Comparison of ENCODE assay signal across 9 cellular contexts in the genomic region with DNA sequence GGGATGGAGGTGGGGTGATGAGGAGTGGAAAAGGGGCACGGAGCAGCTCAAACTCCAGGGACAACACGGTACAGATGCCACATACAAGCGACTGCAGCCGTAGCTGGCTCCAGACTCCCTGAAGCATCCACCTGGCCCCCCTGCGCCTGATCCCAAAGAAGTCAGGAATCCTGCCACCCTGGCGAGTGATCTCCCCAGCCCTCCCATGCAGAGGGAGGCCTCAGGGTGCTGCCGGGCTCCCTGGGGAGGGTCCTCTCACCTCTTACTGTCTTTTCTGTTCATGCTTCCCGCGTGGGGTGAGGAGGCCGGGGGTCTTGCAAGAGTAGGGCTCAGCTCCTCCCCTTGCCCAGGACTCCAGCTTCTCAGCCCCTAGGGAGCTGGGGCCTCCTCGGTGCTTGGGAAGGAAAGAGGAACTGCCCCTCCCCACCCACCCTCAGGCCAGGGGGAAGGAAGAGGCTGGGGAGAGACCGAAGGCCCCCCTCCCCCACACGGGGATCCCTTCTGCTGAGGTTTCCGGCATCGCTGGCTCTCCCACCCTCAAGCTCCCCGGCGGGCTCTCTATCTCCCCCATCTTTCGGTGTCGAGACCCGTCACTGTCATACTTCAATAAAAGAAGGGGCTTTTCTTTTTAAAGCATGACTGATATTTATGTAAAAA. TPM values are rescaled to one million over a fixed set of nuclear protein-coding genes. Genes with fewer than 3 reads are reported as not detected.
DNase-seq lines count a peak whose midpoint lies in the region; ATAC-seq and TF ChIP-seq lines count a peak whose summit lies in the region.
"Had no signal": no experiment of that assay in that cellular context is flagged by ENCODE, and none has a peak within 500 bp of the region (broad histone marks: within the 10 kb centered on the region; RNA-seq: fewer than 3 reads in every experiment).

A gene with protein sequence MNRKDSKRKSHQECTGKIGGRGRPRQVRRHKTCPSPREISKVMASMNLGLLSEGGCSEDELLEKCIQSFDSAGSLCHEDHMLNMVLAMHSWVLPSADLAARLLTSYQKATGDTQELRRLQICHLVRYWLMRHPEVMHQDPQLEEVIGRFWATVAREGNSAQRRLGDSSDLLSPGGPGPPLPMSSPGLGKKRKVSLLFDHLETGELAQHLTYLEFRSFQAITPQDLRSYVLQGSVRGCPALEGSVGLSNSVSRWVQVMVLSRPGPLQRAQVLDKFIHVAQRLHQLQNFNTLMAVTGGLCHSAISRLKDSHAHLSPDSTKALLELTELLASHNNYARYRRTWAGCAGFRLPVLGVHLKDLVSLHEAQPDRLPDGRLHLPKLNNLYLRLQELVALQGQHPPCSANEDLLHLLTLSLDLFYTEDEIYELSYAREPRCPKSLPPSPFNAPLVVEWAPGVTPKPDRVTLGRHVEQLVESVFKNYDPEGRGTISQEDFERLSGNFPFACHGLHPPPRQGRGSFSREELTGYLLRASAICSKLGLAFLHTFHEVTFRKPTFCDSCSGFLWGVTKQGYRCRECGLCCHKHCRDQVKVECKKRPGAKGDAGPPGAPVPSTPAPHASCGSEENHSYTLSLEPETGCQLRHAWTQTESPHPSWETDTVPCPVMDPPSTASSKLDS (minus strand): TSS at position 410 of the 657 bp plus-strand sequence. CDS start 128 bp downstream, at position 282.

- peaks cover 6% of the 10 kb centered on the region for H3K27me3 Mint-ChIP-seq in activated CD8-positive, alpha-beta memory T cell treated with anti-CD3 and anti-CD28 coated beads, Interleukin-2, amount 10 ng/mL, durations not matched to agents 7 days and 5 days

- TF ChIP-seq CTCF in right lobe of liver (IDR thresholded peaks at IDR 0.05), result no peak
- TF ChIP-seq CTCF in stomach (IDR thresholded peaks at IDR 0.05), result no peak
- TF ChIP-seq CTCF in brain microvascular endothelial cell (IDR thresholded peaks at IDR 0.05; ENCODE audit: low read depth, low read length, missing control alignments), result no peak

- H3K27me3 ChIP-seq in right lobe of liver (no peaks in the 10 kb centered on the region), stomach (peaks cover 0 to 64% (median 9%) of the 10 kb centered on the region in 3 donors), brain microvascular endothelial cell (replicated peaks) (peaks cover 2% of the 10 kb centered on the region)

- peak within 1 kb of the TSS; percentile 10 for H3K4me3 Mint-ChIP-seq in activated CD8-positive, alpha-beta memory T cell treated with anti-CD3 and anti-CD28 coated beads, Interleukin-2, amount 10 ng/mL, durations not matched to agents 7 days and 5 days

- peak within 1 kb of the TSS; percentile 42 for H3K27ac Mint-ChIP-seq in activated CD8-positive, alpha-beta memory T cell treated with anti-CD3 and anti-CD28 coated beads, Interleukin-2, amount 10 ng/mL, durations not matched to agents 7 days and 5 days

- no peaks in the 10 kb centered on the region for H3K9me3 Mint-ChIP-seq in activated CD8-positive, alpha-beta memory T cell treated with anti-CD3 and anti-CD28 coated beads, Interleukin-2, amount 10 ng/mL, durations not matched to agents 7 days and 5 days (ENCODE audit: low read depth)

- DNase-seq in activated CD8-positive, alpha-beta memory T cell treated with anti-CD3 and anti-CD28 coated beads, Interleukin-2, amount 10 ng/mL, durations not matched to agents 7 days and 5 days, result peak; percentile 58
- no peak for DNase-seq in activated CD8-positive, alpha-beta memory T cell treated with anti-CD3 and anti-CD28 coated beads, Interleukin-2, amount 50 U/mL, for 4 hours
- DNase-seq in activated T-cell treated with anti-CD3 and anti-CD28 coated beads, Interleukin-2, amount 50 U/mL, for 48 hours, result peak; percentile 58 to 68
- DNase-seq in right lobe of liver (peak; percentile 49 to 61 (median 57)), stomach (no peak), ureter (ENCODE audit: low spot score) (no peak), brain microvascular endothelial cell (no peak)
- no peak for DNase-seq in effector CD8-positive, alpha-beta T cell (lab: John Stamatoyannopoulos, UW)
- DNase-seq: erythroblast had no signal

- in situ Hi-C loops in brain microvascular endothelial cell (cut with HindIII; ENCODE audit: low pct_ligation_motif_present, low sequenced_read_pairs), result no loop called here

- H3K4me3 ChIP-seq in right lobe of liver (peak within 1 kb of the TSS in 2 of 3 donors; percentile 25 to 38), stomach (peak within 1 kb of the TSS; percentile 6 to 46 (median 34)), brain microvascular endothelial cell (ENCODE audit: low read depth, low read length) (no peak within 1 kb of the TSS)

- no peak for TF ChIP-seq POLR2A in right lobe of liver (IDR thresholded peaks at IDR 0.05)
- TF ChIP-seq POLR2A in stomach (IDR thresholded peaks at IDR 0.05), result no peak

- H3K27ac ChIP-seq in right lobe of liver (no peak within 1 kb of the TSS), stomach (peak within 1 kb of the TSS in 3 of 5 donors; percentile 18 to 59 (median 33)), brain microvascular endothelial cell (no peak within 1 kb of the TSS)

- intact Hi-C loops in right lobe of liver (cut with DNase I) (no loop called here), stomach (cut with DNase I; ENCODE audit: low total_unique reads) (no loop called here)

- WGBS in right lobe of liver (ENCODE audit: insufficient coverage, low coverage, low lambda C conversion rate, missing lambda C conversion rate), result 12% methylated on average over 10 of the region's 20 CpGs
- WGBS in stomach, 5 donors, result 19 to 30% (median 27%) methylated on average over 19 to 20 of the region's 20 CpGs

- H3K4me1 ChIP-seq in right lobe of liver, result no peaks in the 10 kb centered on the region
- no peaks in the 10 kb centered on the region for H3K4me1 ChIP-seq in stomach

- no peaks in the 10 kb centered on the region for H3K36me3 Mint-ChIP-seq in activated CD8-positive, alpha-beta memory T cell treated with anti-CD3 and anti-CD28 coated beads, Interleukin-2, amount 10 ng/mL, durations not matched to agents 7 days and 5 days

- CTCF ChIA-PET in activated CD8-positive, alpha-beta memory T cell treated with anti-CD3 and anti-CD28 coated beads, Interleukin-2, amount 10 ng/mL, durations not matched to agents 7 days and 5 days (lab: Charles Lee), result interaction anchor here (3.5 kb wide), 1 partner anchor 23 kb away, joined by 15 read pairs; the partner anchor contains the start of gene FAM98C

- no peak for TF ChIP-seq EP300 in stomach (IDR thresholded peaks at IDR 0.05)

- peak; percentile 50 for ATAC-seq in activated CD8-positive, alpha-beta memory T cell treated with anti-CD3 and anti-CD28 coated beads, Interleukin-2, amount 10 ng/mL, durations not matched to agents 7 days and 5 days
- peak; percentile 61 to 72 (median 66) for ATAC-seq in right lobe of liver

- no peaks in the 10 kb centered on the region for H3K36me3 ChIP-seq in right lobe of liver
- H3K36me3 ChIP-seq in stomach, result no peaks in the 10 kb centered on the region
- no peaks in the 10 kb centered on the region for H3K36me3 ChIP-seq in brain microvascular endothelial cell (replicated peaks)

- H3K9me3 ChIP-seq in right lobe of liver (no peaks in the 10 kb centered on the region), stomach (no peaks in the 10 kb centered on the region)

- H3K4me1 Mint-ChIP-seq in activated CD8-positive, alpha-beta memory T cell treated with anti-CD3 and anti-CD28 coated beads, Interleukin-2, amount 10 ng/mL, durations not matched to agents 7 days and 5 days, result peaks cover 24% of the 10 kb centered on the region

RNA-seq across cellular contexts. Expression of the gene that starts here (rescaled TPM):
- total RNA-seq in activated CD8-positive, alpha-beta memory T cell treated with anti-CD3 and anti-CD28 coated beads, Interleukin-2, amount 10 ng/mL, durations not matched to agents 7 days and 5 days, result 1 to 10 TPM; 1.4 to 1.6 TPM
- total RNA-seq in right lobe of liver (1 to 10 TPM in 2 of 6 experiments, under 1 TPM in 4; 0.77 to 1.5 (median 0.93) TPM), stomach (1 to 10 TPM in 2 of 5 donors, under 1 TPM in 1, not detected in 2; 0.55 to 8.4 (median 4.0) TPM), ureter (1.7 TPM)
- 1 to 10 TPM in 2 of 3 donors, under 1 TPM in 1; 0.40 to 1.8 (median 1.5) TPM for polyA plus RNA-seq in stomach

Comparison
In these comparisons a context has a peak if more than half of its experiments do, and no peak if none do; other contexts are left out.
1. DNase-seq: peak in activated CD8-positive, alpha-beta memory T cell treated with anti-CD3 and anti-CD28 coated beads, Interleukin-2, amount 10 ng/mL, durations not matched to agents 7 days and 5 days (single experiment), activated T-cell treated with anti-CD3 and anti-CD28 coated beads, Interleukin-2, amount 50 U/mL, for 48 hours (2 of 2) and right lobe of liver (3 of 3); none in activated CD8-positive, alpha-beta memory T cell treated with anti-CD3 and anti-CD28 coated beads, Interleukin-2, amount 50 U/mL, for 4 hours (single experiment), stomach (single experiment), ureter (single experiment), effector CD8-positive, alpha-beta T cell (single experiment) and brain microvascular endothelial cell (single experiment).
2. H3K27ac ChIP-seq: peak in stomach (3 of 5); none in right lobe of liver (0 of 3) and brain microvascular endothelial cell (single experiment).